Comparison of ENCODE assay signal across 20 cellular contexts in genomic region chr3:181948286-181948685, GRCh38.
A peak's percentile ranks its signal among the peaks of the same experiment; 100 is the strongest.
DNase-seq lines count a peak whose midpoint lies in the region; ATAC-seq and TF ChIP-seq lines count a peak whose summit lies in the region.
"Had no signal": no experiment of that assay in that cellular context is flagged by ENCODE, and none has a peak within 500 bp of the region (broad histone marks: within the 10 kb centered on the region; RNA-seq: fewer than 3 reads in every experiment).

No MANE protein-coding gene starts in this region.

- 49% methylated on average over 2 of the region's 2 CpGs for WGBS in hepatocyte (ENCODE audit: low lambda C conversion rate, missing lambda C conversion rate)

- H3K27me3 ChIP-seq in BE2C, result no peaks in the 10 kb centered on the region
- no peaks in the 10 kb centered on the region for H3K27me3 ChIP-seq in OCI-LY3 (ENCODE audit: low read depth, low read length)
- H3K27me3 ChIP-seq in hepatocyte, result no peaks in the 10 kb centered on the region
- H3K27me3 ChIP-seq: BLaER1, Peyer's patch, upper lobe of right lung had no signal

- H3K79me2 ChIP-seq in OCI-LY3 (ENCODE audit: low read length) (no peaks in the 10 kb centered on the region), hepatocyte (no peaks in the 10 kb centered on the region)

- TF ChIP-seq CTCF in BE2C (IDR thresholded peaks at IDR 0.05; ENCODE audit: low read depth, low read length) (peak; percentile 41), GM12875 (IDR thresholded peaks at IDR 0.05; ENCODE audit: borderline replicate concordance, insufficient read depth, low read depth, low read length) (0 out of 2 replicates have a peak, but pooled peaks have one; percentile 14), OCI-LY3 (IDR thresholded peaks at IDR 0.05; ENCODE audit: low read depth, low read length) (peak; percentile 71), hepatocyte (IDR thresholded peaks at IDR 0.05; ENCODE audit: poor library complexity) (peak; percentile 37)

- H2AFZ ChIP-seq in OCI-LY3 (ENCODE audit: low read depth, low read length) (no peak overlapping the region), hepatocyte (no peak overlapping the region)
- H2AFZ ChIP-seq: GM23248 had no signal

- H3K9me2 ChIP-seq in hepatocyte (replicated peaks; ENCODE audit: insufficient read depth), result no peaks in the 10 kb centered on the region

- DNase-seq in BE2C (no peak), hepatocyte (ENCODE audit: low spot score) (peak; percentile 28), GM19238 (ENCODE audit: insufficient read length, low spot score) (no peak), NCI-H2081 treated with DMSO at 0.1 percent for 48 hours (lab: John Stamatoyannopoulos, UW) (no peak), superior temporal gyrus (ENCODE audit: extremely low spot score) (no peak)
- DNase-seq: activated CD4-positive, alpha-beta T cell treated with anti-CD3 and anti-CD28 coated beads for 4 hours; activated naive CD8-positive, alpha-beta T cell treated with anti-CD3 and anti-CD28 coated beads, Interleukin-2, amount 50 U/mL, for 24 hours; GM23248; hypothalamus; naive thymus-derived CD8-positive, alpha-beta T cell; NCI-H2171; Peyer's patch; right cardiac atrium; stimulated activated CD4-positive, alpha-beta T cell treated with anti-CD3 and anti-CD28 coated beads, Interleukin-2, amount 100 ng/mL, for 48 hours; upper lobe of right lung had no signal

- H3K9ac ChIP-seq in OCI-LY3 (ENCODE audit: low read length), result no peak overlapping the region
- H3K9ac ChIP-seq: BLaER1, GM23248 had no signal

- H3K9me3 ChIP-seq in BE2C (no peaks in the 10 kb centered on the region), OCI-LY3 (ENCODE audit: insufficient read depth, low read length) (no peaks in the 10 kb centered on the region), hepatocyte (ENCODE audit: low read depth) (no peaks in the 10 kb centered on the region)
- H3K9me3 ChIP-seq: BLaER1, Peyer's patch, upper lobe of right lung had no signal

- no peak for ATAC-seq in GM18907 (IDR thresholded peaks at IDR 0.05; ENCODE audit: unreplicated experiment)
- ATAC-seq: activated naive CD8-positive, alpha-beta T cell treated with anti-CD3 and anti-CD28 coated beads, Interleukin-2, amount 50 U/mL, for 24 hours; esophagus mucosa; naive thymus-derived CD8-positive, alpha-beta T cell; right cardiac atrium; upper lobe of right lung had no signal

- no peak overlapping the region for H3K4me3 ChIP-seq in BE2C (ENCODE audit: low read depth, low read length)
- no peak overlapping the region for H3K4me3 ChIP-seq in GM12875 (ENCODE audit: low read depth, low read length)
- no peak overlapping the region for H3K4me3 ChIP-seq in OCI-LY3 (ENCODE audit: low read length)
- no peak overlapping the region for H3K4me3 ChIP-seq in hepatocyte
- H3K4me3 ChIP-seq: BLaER1, GM23248, Peyer's patch, upper lobe of right lung had no signal

- H4K20me1 ChIP-seq in OCI-LY3 (ENCODE audit: insufficient read depth, low read length) (no peaks in the 10 kb centered on the region), hepatocyte (ENCODE audit: insufficient read depth, poor library complexity, severe bottlenecking) (no peaks in the 10 kb centered on the region)
- H4K20me1 ChIP-seq: BLaER1 had no signal

- H3K36me3 ChIP-seq in BE2C, result no peaks in the 10 kb centered on the region
- H3K36me3 ChIP-seq in OCI-LY3 (replicated peaks; ENCODE audit: low read depth, low read length), result no peaks in the 10 kb centered on the region
- H3K36me3 ChIP-seq in hepatocyte (replicated peaks; ENCODE audit: insufficient read depth, low read depth), result no peaks in the 10 kb centered on the region
- H3K36me3 ChIP-seq: BLaER1, Peyer's patch, upper lobe of right lung had no signal

- H3K4me2 ChIP-seq in OCI-LY3 (ENCODE audit: low read length) (no peak overlapping the region), hepatocyte (no peak overlapping the region)
- H3K4me2 ChIP-seq: BLaER1 had no signal

- H3K27ac ChIP-seq in OCI-LY3 (ENCODE audit: low read length), result no peak overlapping the region
- H3K27ac ChIP-seq in hepatocyte, result no peak overlapping the region
- H3K27ac ChIP-seq: BLaER1, GM23248, Peyer's patch, upper lobe of right lung had no signal

- H3K4me1 ChIP-seq in BE2C (no peaks in the 10 kb centered on the region), OCI-LY3 (ENCODE audit: low read length) (peaks cover 3% of the 10 kb centered on the region; the same call in 1 of the 2 replicates), hepatocyte (ENCODE audit: insufficient read depth) (peaks cover 3% of the 10 kb centered on the region)
- H3K4me1 ChIP-seq: BLaER1, Peyer's patch, upper lobe of right lung had no signal

Comparison
In these comparisons a context has a peak if more than half of its experiments do, and no peak if none do; other contexts are left out.
1. CTCF ChIP-seq: peak in every context shown above with its lines; median percentile 71 in OCI-LY3; 41 in BE2C; 37 in hepatocyte; 14 in GM12875.